ENCODE assay signal across 9 cellular contexts in genomic region chr6:156948807-156949206, GRCh38.
DNase-seq lines count a peak whose midpoint lies in the region; ATAC-seq and TF ChIP-seq lines count a peak whose summit lies in the region.
"Had no signal": no experiment of that assay in that cellular context is flagged by ENCODE, and none has a peak within 500 bp of the region (broad histone marks: within the 10 kb centered on the region; RNA-seq: fewer than 3 reads in every experiment).

No MANE protein-coding gene starts in this region.

- no peaks in the 10 kb centered on the region for H3K27me3 Mint-ChIP-seq in progenitor cell of endocrine pancreas
- H3K27me3 Mint-ChIP-seq: naive B cell had no signal

- peaks cover 2 to 12% of the 10 kb centered on the region in 2 donors for H3K4me1 ChIP-seq in esophagus (ENCODE audit: control insufficient read depth in 2 of 2, insufficient read depth in 2 of 2, low read length in 1 of 2)

- TF ChIP-seq CTCF in progenitor cell of endocrine pancreas (IDR thresholded peaks at IDR 0.05; ENCODE audit: unreplicated experiment), result no peak

- DNase-seq in GM03348 (ENCODE audit: low spot score) (peak; percentile 16), NCI-H226 (peak; percentile 81), progenitor cell of endocrine pancreas (ENCODE audit: low spot score, unreplicated experiment) (no peak)
- DNase-seq in activated CD8-positive, alpha-beta memory T cell treated with anti-CD3 and anti-CD28 coated beads, Interleukin-2, amount 50 U/mL, for 48 hours, result no peak
- DNase-seq: naive B cell had no signal

- no peak overlapping the region for H3K4me3 Mint-ChIP-seq in progenitor cell of endocrine pancreas (ENCODE audit: low read depth)
- H3K4me3 Mint-ChIP-seq: activated T-helper 1 cell treated with anti-CD3 and anti-CD28 coated beads, Interleukin-12 subunit alpha, Interleukin-12 subunit beta, Interleukin-2, Interleukin-4 antibody, amounts not matched to agents 30 ng/mL and 10 ng/mL and 1 ng/mL, durations not matched to agents 14 hours and 24 hours and 36 hours had no signal

- no peaks in the 10 kb centered on the region for H3K36me3 ChIP-seq in esophagus (ENCODE audit: control insufficient read depth in 2 of 2, insufficient read depth in 2 of 2, low read length in 1 of 2)

- H3K36me3 Mint-ChIP-seq in progenitor cell of endocrine pancreas (ENCODE audit: insufficient read depth), result peaks cover 1% of the 10 kb centered on the region
- H3K36me3 Mint-ChIP-seq: naive B cell had no signal

- peak overlapping the region; percentile 9 to 42 for H3K27ac ChIP-seq in esophagus (ENCODE audit: low read depth in 2 of 2, low read length in 1 of 2)

- peak overlapping the region; percentile 37 for H3K27ac Mint-ChIP-seq in progenitor cell of endocrine pancreas
- H3K27ac Mint-ChIP-seq: activated T-helper 1 cell treated with anti-CD3 and anti-CD28 coated beads, Interleukin-12 subunit alpha, Interleukin-12 subunit beta, Interleukin-2, Interleukin-4 antibody, amounts not matched to agents 30 ng/mL and 10 ng/mL and 1 ng/mL, durations not matched to agents 14 hours and 24 hours and 36 hours had no signal

- H3K4me1 Mint-ChIP-seq in progenitor cell of endocrine pancreas (ENCODE audit: low read depth), result peaks cover 27% of the 10 kb centered on the region

- no peaks in the 10 kb centered on the region for H3K9me3 ChIP-seq in esophagus (ENCODE audit: control insufficient read depth in 2 of 2, insufficient read depth in 1 of 2, low read depth in 1 of 2, low read length in 1 of 2)

- H3K9me3 Mint-ChIP-seq in progenitor cell of endocrine pancreas (ENCODE audit: low read depth), result no peaks in the 10 kb centered on the region
- H3K9me3 Mint-ChIP-seq: activated T-helper 1 cell treated with anti-CD3 and anti-CD28 coated beads, Interleukin-12 subunit alpha, Interleukin-12 subunit beta, Interleukin-2, Interleukin-4 antibody, amounts not matched to agents 30 ng/mL and 10 ng/mL and 1 ng/mL, durations not matched to agents 14 hours and 24 hours and 36 hours had no signal

- ATAC-seq in HG02588 (IDR thresholded peaks at IDR 0.05; ENCODE audit: unreplicated experiment) (no peak), HG02798 (IDR thresholded peaks at IDR 0.05; ENCODE audit: poor library complexity, unreplicated experiment) (no peak)

- 73 to 80% methylated on average over 2 of the region's 2 CpGs for WGBS in esophagus, 2 donors

- H3K4me3 ChIP-seq in esophagus (ENCODE audit: low read depth in 1 of 2, low read length in 2 of 2), result no peak overlapping the region

- H3K27me3 ChIP-seq in esophagus (ENCODE audit: control insufficient read depth in 1 of 2, insufficient read depth in 2 of 2, low read length in 2 of 2), result no peaks in the 10 kb centered on the region

Comparison
In these comparisons a context has a peak if more than half of its experiments do, and no peak if none do; other contexts are left out.
1. DNase-seq: peak in GM03348 (single experiment) and NCI-H226 (single experiment); none in progenitor cell of endocrine pancreas (single experiment) and activated CD8-positive, alpha-beta memory T cell treated with anti-CD3 and anti-CD28 coated beads, Interleukin-2, amount 50 U/mL, for 48 hours (single experiment).